ENCODE assay signal across 10 cellular contexts in the genomic region with DNA sequence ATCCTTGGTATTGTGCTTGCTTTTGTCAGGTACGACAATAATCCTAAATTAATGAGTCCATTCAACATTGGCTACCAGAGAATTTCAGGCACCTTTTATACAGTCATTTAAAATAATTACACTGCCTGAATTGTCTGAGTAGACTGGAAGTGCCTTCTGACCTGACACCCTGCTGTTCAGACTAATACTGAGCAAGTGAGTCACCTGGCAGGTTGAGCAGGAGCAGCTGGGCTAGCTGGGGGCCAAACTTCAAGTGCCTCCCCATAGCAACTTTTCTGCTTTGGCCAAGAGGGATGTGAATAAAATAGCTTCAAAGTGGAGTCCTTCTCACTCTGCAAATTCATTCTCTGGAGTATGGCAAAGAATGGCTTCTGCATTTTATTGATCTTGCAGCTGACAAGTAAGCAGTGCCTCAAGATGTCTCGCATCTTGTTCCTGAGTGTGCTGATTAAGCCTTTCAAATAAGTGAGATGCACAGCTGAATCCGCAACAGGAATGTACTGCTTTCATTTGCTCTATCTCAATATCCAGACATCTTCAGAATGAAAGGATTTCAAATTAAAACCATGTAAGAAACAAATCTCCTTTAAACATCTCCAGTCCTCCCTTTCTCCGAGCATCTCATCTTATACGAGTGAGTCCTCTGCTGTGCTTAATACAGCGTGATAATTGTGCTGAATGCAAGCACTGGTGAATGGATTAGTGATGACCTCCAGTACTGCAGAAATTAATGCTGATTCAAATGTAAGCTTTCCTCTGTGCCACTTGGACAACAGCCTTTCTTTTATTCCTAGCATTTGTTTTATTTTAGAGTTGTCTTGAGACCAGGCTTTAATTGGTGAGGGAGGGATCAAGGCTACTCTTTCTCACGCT.
A peak's percentile ranks its signal among the peaks of the same experiment; 100 is the strongest.
DNase-seq lines count a peak whose midpoint lies in the region; ATAC-seq and TF ChIP-seq lines count a peak whose summit lies in the region.
"Had no signal": no experiment of that assay in that cellular context is flagged by ENCODE, and none has a peak within 500 bp of the region (broad histone marks: within the 10 kb centered on the region; RNA-seq: fewer than 3 reads in every experiment).

No MANE protein-coding gene starts in this region.

- H3K4me1 ChIP-seq in left ventricle myocardium inferior = no peaks in the 10 kb centered on the region

- H3K4me3 ChIP-seq in left ventricle myocardium inferior = no peak overlapping the region
- H3K4me3 ChIP-seq in lower leg skin (ENCODE audit: low read depth, poor library complexity, severe bottlenecking) = no peak overlapping the region

- no peak overlapping the region for H3K27ac ChIP-seq in left ventricle myocardium inferior (replicated peaks)
- H3K27ac ChIP-seq: VCaP had no signal

- H3K9me3 ChIP-seq in left ventricle myocardium inferior (replicated peaks) = no peaks in the 10 kb centered on the region

- no peaks in the 10 kb centered on the region for H3K27me3 ChIP-seq in left ventricle myocardium inferior (ENCODE audit: low read depth)

- TF ChIP-seq POLR2A in lower leg skin (IDR thresholded peaks at IDR 0.05) = no peak

- ATAC-seq in HG03045 (IDR thresholded peaks at IDR 0.05; ENCODE audit: unreplicated experiment) = no peak
- ATAC-seq in GM18517 (IDR thresholded peaks at IDR 0.05; ENCODE audit: unreplicated experiment) = no peak

- TF ChIP-seq CTCF in left ventricle myocardium inferior (IDR thresholded peaks at IDR 0.05; ENCODE audit: borderline replicate concordance) = no peak
- TF ChIP-seq CTCF in lower leg skin (IDR thresholded peaks at IDR 0.05) = no peak

- intact Hi-C loops in left ventricle myocardium inferior (cut with micrococcal nuclease) (no loop called here), lower leg skin (cut with DNase I; ENCODE audit: low total_unique reads) (no loop called here)

- WGBS in lower leg skin, 2 donors = 72 to 75% methylated on average over 7 of the region's 7 CpGs

- no peaks in the 10 kb centered on the region for H3K36me3 ChIP-seq in left ventricle myocardium inferior

- peak; percentile 73 for DNase-seq in A172 (ENCODE audit: low spot score)
- peak; percentile 11 for DNase-seq in HPDE6-E6E7 (ENCODE audit: extremely low spot score)
- DNase-seq in NCI-H748 (lab: John Stamatoyannopoulos, UW; ENCODE audit: unreplicated experiment) = peak; percentile 99
- peak; percentile 20 for DNase-seq in epidermal melanocyte (ENCODE audit: insufficient read length, low spot score)
- DNase-seq in left ventricle myocardium inferior = no peak
- no peak for DNase-seq in lower leg skin (ENCODE audit: low spot score in 2 of 2)
- DNase-seq: stimulated activated CD4-positive, alpha-beta T cell treated with anti-CD3 and anti-CD28 coated beads, Interleukin-4, amount 100 ng/mL, for 1 hour had no signal

Comparison
In these comparisons a context has a peak if more than half of its experiments do, and no peak if none do; other contexts are left out.
1. DNase-seq: peak in A172 (single experiment), HPDE6-E6E7 (single experiment), NCI-H748 (single experiment) and epidermal melanocyte (single experiment); none in left ventricle myocardium inferior (single experiment) and lower leg skin (0 of 2).